Comparison of ENCODE assay signal across 14 cellular contexts in the genomic region with DNA sequence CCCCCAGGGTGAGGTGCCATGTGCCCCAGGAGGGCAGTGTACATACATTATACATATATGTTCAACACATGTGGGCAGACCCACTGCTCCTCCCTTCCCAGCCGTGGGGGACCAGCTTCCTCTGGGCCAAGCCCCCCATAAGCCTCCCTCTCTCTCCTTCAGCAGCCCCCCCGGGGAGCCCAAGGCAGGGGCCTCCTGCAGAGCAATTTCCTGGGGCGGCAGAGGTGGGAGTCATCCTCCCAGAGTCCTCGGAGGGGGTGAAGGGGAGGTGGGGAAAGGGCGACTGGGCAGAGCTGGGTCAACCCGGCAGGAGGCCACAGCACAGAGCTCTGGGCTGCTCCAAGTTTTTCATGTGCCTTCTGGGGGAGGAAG.
DNase-seq lines count a peak whose midpoint lies in the region; ATAC-seq and TF ChIP-seq lines count a peak whose summit lies in the region.
"Had no signal": no experiment of that assay in that cellular context is flagged by ENCODE, and none has a peak within 500 bp of the region (broad histone marks: within the 10 kb centered on the region; RNA-seq: fewer than 3 reads in every experiment).

No MANE protein-coding gene starts in this region.

- H3K4me3 Mint-ChIP-seq in natural killer cell treated with Interleukin-12 subunit alpha and Interleukin-12 subunit beta and Interleukin-15 and Interleukin-18, amount 100 ng/mL, for 72 hours, result no peak overlapping the region
- H3K4me3 Mint-ChIP-seq in natural killer cell, result no peak overlapping the region
- H3K4me3 Mint-ChIP-seq: naive B cell; stimulated activated memory B cell treated with anti-CD40 and anti-IgM and Interleukin-4, amounts not matched to agents 10 μg/mL and 1 μg/mL and 100 μg/mL, for 72 hours had no signal

- H3K27ac Mint-ChIP-seq in natural killer cell treated with Interleukin-12 subunit alpha and Interleukin-12 subunit beta and Interleukin-15 and Interleukin-18, amount 100 ng/mL, for 72 hours, result no peak overlapping the region
- no peak overlapping the region for H3K27ac Mint-ChIP-seq in natural killer cell
- H3K27ac Mint-ChIP-seq: naive B cell; stimulated activated memory B cell treated with anti-CD40 and anti-IgM and Interleukin-4, amounts not matched to agents 10 μg/mL and 1 μg/mL and 100 μg/mL, for 72 hours had no signal

- H3K27me3 Mint-ChIP-seq in natural killer cell treated with Interleukin-12 subunit alpha and Interleukin-12 subunit beta and Interleukin-15 and Interleukin-18, amount 100 ng/mL, for 72 hours, result no peaks in the 10 kb centered on the region
- no peaks in the 10 kb centered on the region for H3K27me3 Mint-ChIP-seq in natural killer cell (ENCODE audit: low read depth in 2 of 2)
- H3K27me3 Mint-ChIP-seq: naive B cell; stimulated activated memory B cell treated with anti-CD40 and anti-IgM and Interleukin-4, amounts not matched to agents 10 μg/mL and 1 μg/mL and 100 μg/mL, for 72 hours had no signal

- peak overlapping the region; percentile 44 for H3K27ac ChIP-seq in parathyroid adenoma

- peak overlapping the region; percentile 73 for H2AFZ ChIP-seq in parathyroid adenoma

- no peak overlapping the region for H3K9ac ChIP-seq in parathyroid adenoma

- intact Hi-C loops in natural killer cell (cut with micrococcal nuclease) (no loop called here), cardiac septum (cut with DNase I) (no loop called here)

- H3K36me3 Mint-ChIP-seq in natural killer cell treated with Interleukin-12 subunit alpha and Interleukin-12 subunit beta and Interleukin-15 and Interleukin-18, amount 100 ng/mL, for 72 hours, result no peaks in the 10 kb centered on the region
- H3K36me3 Mint-ChIP-seq in natural killer cell, result no peaks in the 10 kb centered on the region
- H3K36me3 Mint-ChIP-seq: naive B cell; stimulated activated memory B cell treated with anti-CD40 and anti-IgM and Interleukin-4, amounts not matched to agents 10 μg/mL and 1 μg/mL and 100 μg/mL, for 72 hours had no signal

- H3K4me3 ChIP-seq in parathyroid adenoma (ENCODE audit: low read depth, low read length), result no peak overlapping the region

- no peaks in the 10 kb centered on the region for H3K27me3 ChIP-seq in parathyroid adenoma (ENCODE audit: control insufficient read depth, insufficient read depth, low read length)

- no peaks in the 10 kb centered on the region for H3K36me3 ChIP-seq in parathyroid adenoma (ENCODE audit: control insufficient read depth, insufficient read depth, low read length)

- ATAC-seq in natural killer cell treated with Interleukin-12 subunit alpha and Interleukin-12 subunit beta and Interleukin-15 and Interleukin-18, amount 100 ng/mL, for 72 hours, result no peak
- ATAC-seq in natural killer cell (no peak), GM21786 (IDR thresholded peaks at IDR 0.05; ENCODE audit: unreplicated experiment) (no peak)
- ATAC-seq: stimulated activated memory B cell treated with anti-CD40 and anti-IgM and Interleukin-4, amounts not matched to agents 10 μg/mL and 1 μg/mL and 100 μg/mL, for 72 hours had no signal

- H3K4me1 ChIP-seq in parathyroid adenoma, result peaks cover 12% of the 10 kb centered on the region

- H3K4me2 ChIP-seq in parathyroid adenoma (ENCODE audit: low read length), result no peak overlapping the region

- H3K9me3 Mint-ChIP-seq in natural killer cell treated with Interleukin-12 subunit alpha and Interleukin-12 subunit beta and Interleukin-15 and Interleukin-18, amount 100 ng/mL, for 72 hours, result no peaks in the 10 kb centered on the region
- no peaks in the 10 kb centered on the region for H3K9me3 Mint-ChIP-seq in natural killer cell
- H3K9me3 Mint-ChIP-seq: naive B cell; stimulated activated memory B cell treated with anti-CD40 and anti-IgM and Interleukin-4, amounts not matched to agents 10 μg/mL and 1 μg/mL and 100 μg/mL, for 72 hours had no signal

- no peak for TF ChIP-seq CTCF in natural killer cell (IDR thresholded peaks at IDR 0.05)
- no peak for TF ChIP-seq CTCF in parathyroid adenoma (IDR thresholded peaks at IDR 0.05)

- peak; percentile 58 for DNase-seq in natural killer cell treated with Interleukin-12 subunit alpha and Interleukin-12 subunit beta and Interleukin-15 and Interleukin-18, amount 100 ng/mL, for 72 hours (ENCODE audit: low spot score)
- DNase-seq in natural killer cell, result no peak
- DNase-seq in cardiac septum (ENCODE audit: low spot score), result peak; percentile 74
- no peak for DNase-seq in SIG-M5 (lab: John Stamatoyannopoulos, UW)
- no peak for DNase-seq in DMS53 treated with DMSO at 0.1 percent for 48 hours (lab: John Stamatoyannopoulos, UW; ENCODE audit: unreplicated experiment)
- no peak for DNase-seq in NCI-H2081 treated with DMSO at 0.1 percent for 48 hours (lab: John Stamatoyannopoulos, UW)
- DNase-seq: activated CD8-positive, alpha-beta memory T cell treated with anti-CD3 and anti-CD28 coated beads, Interleukin-2, amount 50 U/mL, for 48 hours; DMS153; naive B cell; NCI-H2227 treated with DMSO at 0.1 percent for 48 hours; stimulated activated CD4-positive, alpha-beta T cell treated with anti-CD3 and anti-CD28 coated beads, Interleukin-1b, Interleukin-23, amount 100 ng/mL, for 48 hours had no signal

- no peaks in the 10 kb centered on the region for H3K79me2 ChIP-seq in parathyroid adenoma

- no peaks in the 10 kb centered on the region for H3K4me1 Mint-ChIP-seq in natural killer cell treated with Interleukin-12 subunit alpha and Interleukin-12 subunit beta and Interleukin-15 and Interleukin-18, amount 100 ng/mL, for 72 hours (ENCODE audit: low read depth in 2 of 2)
- H3K4me1 Mint-ChIP-seq in natural killer cell, result no peaks in the 10 kb centered on the region
- H3K4me1 Mint-ChIP-seq: naive B cell; stimulated activated memory B cell treated with anti-CD40 and anti-IgM and Interleukin-4, amounts not matched to agents 10 μg/mL and 1 μg/mL and 100 μg/mL, for 72 hours had no signal

- no peaks in the 10 kb centered on the region for H3K9me3 ChIP-seq in parathyroid adenoma (ENCODE audit: control insufficient read depth, low read length)

Comparison
In these comparisons a context has a peak if more than half of its experiments do, and no peak if none do; other contexts are left out.
1. DNase-seq: peak in natural killer cell treated with Interleukin-12 subunit alpha and Interleukin-12 subunit beta and Interleukin-15 and Interleukin-18, amount 100 ng/mL, for 72 hours (single experiment) and cardiac septum (single experiment); none in natural killer cell (single experiment), SIG-M5 (single experiment), DMS53 treated with DMSO at 0.1 percent for 48 hours (single experiment) and NCI-H2081 treated with DMSO at 0.1 percent for 48 hours (single experiment).